In genomic region chr11:78325274-78325781, GRCh38 we compare ENCODE assay signal across 13 cellular contexts.
DNase-seq lines count a peak whose midpoint lies in the region; ATAC-seq and FAIRE-seq lines count a peak whose summit lies in the region.
"Had no signal": no experiment of that assay in that cellular context is flagged by ENCODE, and none has a peak within 500 bp of the region (broad histone marks: within the 10 kb centered on the region; RNA-seq: fewer than 3 reads in every experiment).

No MANE protein-coding gene starts in this region.

- no peaks in the 10 kb centered on the region for H3K27me3 Mint-ChIP-seq in activated T-cell treated with anti-CD3 and anti-CD28 coated beads, Interleukin-2, amount 50 U/mL, for 4 hours (ENCODE audit: low read depth)
- no peaks in the 10 kb centered on the region for H3K27me3 Mint-ChIP-seq in activated CD8-positive, alpha-beta T cell treated with anti-CD3 and anti-CD28 coated beads, Interleukin-2, amount 10 ng/mL, durations not matched to agents 7 days and 5 days (ENCODE audit: low read depth)
- no peaks in the 10 kb centered on the region for H3K27me3 Mint-ChIP-seq in stimulated activated naive CD8-positive, alpha-beta T cell treated with anti-CD3 and anti-CD28 coated beads, Interleukin-15, amount 100 ng/mL, for 72 hours
- H3K27me3 Mint-ChIP-seq: IgD-negative memory B cell had no signal

- peak overlapping the region; percentile 81 for H3K27ac Mint-ChIP-seq in activated CD8-positive, alpha-beta T cell treated with anti-CD3 and anti-CD28 coated beads, Interleukin-2, amount 10 ng/mL, durations not matched to agents 7 days and 5 days
- peak overlapping the region; percentile 12 to 58 for H3K27ac Mint-ChIP-seq in stimulated activated naive CD8-positive, alpha-beta T cell treated with anti-CD3 and anti-CD28 coated beads, Interleukin-15, amount 100 ng/mL, for 72 hours

- H3K9me3 ChIP-seq in small intestine (ENCODE audit: control insufficient read depth, low read depth), result no peaks in the 10 kb centered on the region
- H3K9me3 ChIP-seq: body of pancreas, sigmoid colon had no signal

- ATAC-seq in activated T-cell treated with anti-CD3 and anti-CD28 coated beads, Interleukin-2, amount 50 U/mL, for 4 hours, result peak; percentile 78 to 88
- ATAC-seq in HG03342 (IDR thresholded peaks at IDR 0.05; ENCODE audit: unreplicated experiment) (peak; percentile 49), HG03571 (IDR thresholded peaks at IDR 0.05; ENCODE audit: unreplicated experiment) (no peak)
- peak; percentile 95 for ATAC-seq in activated CD8-positive, alpha-beta T cell treated with anti-CD3 and anti-CD28 coated beads, Interleukin-2, amount 10 ng/mL, durations not matched to agents 7 days and 5 days
- ATAC-seq in stimulated activated naive CD8-positive, alpha-beta T cell treated with anti-CD3 and anti-CD28 coated beads, Interleukin-15, amount 100 ng/mL, for 72 hours, result peak; percentile 99
- ATAC-seq: body of pancreas had no signal

- no peaks in the 10 kb centered on the region for H3K27me3 ChIP-seq in small intestine (ENCODE audit: control insufficient read depth in 2 of 2, insufficient read depth in 2 of 2, low read length in 2 of 2)
- H3K27me3 ChIP-seq: body of pancreas, sigmoid colon had no signal

- no peak for DNase-seq in activated T-cell treated with anti-CD3 and anti-CD28 coated beads, Interleukin-2, amount 50 U/mL, for 4 hours
- no peak for DNase-seq in activated T-cell treated with anti-CD3 and anti-CD28 coated beads, Interleukin-2, amount 50 U/mL, for 1 hour
- peak; percentile 66 for DNase-seq in activated CD8-positive, alpha-beta T cell treated with anti-CD3 and anti-CD28 coated beads, Interleukin-2, amount 10 ng/mL, durations not matched to agents 7 days and 5 days
- peak; percentile 12 to 13 for DNase-seq in stimulated activated naive CD8-positive, alpha-beta T cell treated with anti-CD3 and anti-CD28 coated beads, Interleukin-15, amount 100 ng/mL, for 72 hours
- DNase-seq in small intestine (no peak), HT-29 (ENCODE audit: low spot score) (no peak)
- DNase-seq: body of pancreas, SIG-M5, sigmoid colon had no signal

- WGBS in small intestine, 3 donors, result 61 to 76% (median 67%) methylated on average over 4 of the region's 4 CpGs

- H3K4me3 Mint-ChIP-seq in activated T-cell treated with anti-CD3 and anti-CD28 coated beads, Interleukin-2, amount 50 U/mL, for 4 hours, result no peak overlapping the region
- H3K4me3 Mint-ChIP-seq in activated CD8-positive, alpha-beta T cell treated with anti-CD3 and anti-CD28 coated beads, Interleukin-2, amount 10 ng/mL, durations not matched to agents 7 days and 5 days, result peak overlapping the region; percentile 32
- peak overlapping the region; percentile 7 to 60 for H3K4me3 Mint-ChIP-seq in stimulated activated naive CD8-positive, alpha-beta T cell treated with anti-CD3 and anti-CD28 coated beads, Interleukin-15, amount 100 ng/mL, for 72 hours

- H3K4me3 ChIP-seq in small intestine (ENCODE audit: low read depth in 1 of 2, low read length in 2 of 2), result no peak overlapping the region
- H3K4me3 ChIP-seq: body of pancreas, sigmoid colon had no signal

- no peaks in the 10 kb centered on the region for H3K36me3 ChIP-seq in small intestine (ENCODE audit: control insufficient read depth in 2 of 2, insufficient read depth in 2 of 2, low read length in 2 of 2)
- H3K36me3 ChIP-seq: sigmoid colon had no signal

- CTCF ChIA-PET in activated CD8-positive, alpha-beta T cell treated with anti-CD3 and anti-CD28 coated beads, Interleukin-2, amount 10 ng/mL, durations not matched to agents 7 days and 5 days (lab: Charles Lee), result interaction anchor here (1.0 to 1.3 kb wide), 3 partner anchors 97 to 239 kb away, joined by 3 read pairs; no protein-coding TSS in a partner anchor

- FAIRE-seq in small intestine (lab: Jason Lieb, UNC), result no peak

- no peaks in the 10 kb centered on the region for H3K9me3 Mint-ChIP-seq in activated T-cell treated with anti-CD3 and anti-CD28 coated beads, Interleukin-2, amount 50 U/mL, for 4 hours
- peaks cover 19% of the 10 kb centered on the region for H3K9me3 Mint-ChIP-seq in activated CD8-positive, alpha-beta T cell treated with anti-CD3 and anti-CD28 coated beads, Interleukin-2, amount 10 ng/mL, durations not matched to agents 7 days and 5 days (ENCODE audit: insufficient read depth)
- no peaks in the 10 kb centered on the region for H3K9me3 Mint-ChIP-seq in stimulated activated naive CD8-positive, alpha-beta T cell treated with anti-CD3 and anti-CD28 coated beads, Interleukin-15, amount 100 ng/mL, for 72 hours
- H3K9me3 Mint-ChIP-seq: IgD-negative memory B cell had no signal

- H3K4me1 ChIP-seq in small intestine (ENCODE audit: control insufficient read depth in 2 of 2, insufficient read depth in 1 of 2, low read depth in 1 of 2, low read length in 1 of 2), result no peaks in the 10 kb centered on the region
- H3K4me1 ChIP-seq: body of pancreas had no signal

- POLR2A ChIA-PET in activated CD8-positive, alpha-beta T cell treated with anti-CD3 and anti-CD28 coated beads, Interleukin-2, amount 10 ng/mL, durations not matched to agents 7 days and 5 days (lab: Charles Lee), result interaction anchor here (1.0 kb wide), 1 partner anchor 33 kb away, joined by 3 read pairs; no protein-coding TSS in a partner anchor

- peaks cover 18% of the 10 kb centered on the region for H3K4me1 Mint-ChIP-seq in activated T-cell treated with anti-CD3 and anti-CD28 coated beads, Interleukin-2, amount 50 U/mL, for 4 hours (ENCODE audit: low read depth)
- peaks cover 58% of the 10 kb centered on the region for H3K4me1 Mint-ChIP-seq in activated CD8-positive, alpha-beta T cell treated with anti-CD3 and anti-CD28 coated beads, Interleukin-2, amount 10 ng/mL, durations not matched to agents 7 days and 5 days (ENCODE audit: low read depth)
- H3K4me1 Mint-ChIP-seq in stimulated activated naive CD8-positive, alpha-beta T cell treated with anti-CD3 and anti-CD28 coated beads, Interleukin-15, amount 100 ng/mL, for 72 hours, result peaks cover 36% of the 10 kb centered on the region

- H3K36me3 Mint-ChIP-seq in activated T-cell treated with anti-CD3 and anti-CD28 coated beads, Interleukin-2, amount 50 U/mL, for 4 hours (ENCODE audit: insufficient read depth), result no peaks in the 10 kb centered on the region
- H3K36me3 Mint-ChIP-seq in activated CD8-positive, alpha-beta T cell treated with anti-CD3 and anti-CD28 coated beads, Interleukin-2, amount 10 ng/mL, durations not matched to agents 7 days and 5 days (ENCODE audit: low read depth), result peaks cover 40% of the 10 kb centered on the region

- H3K27ac ChIP-seq in small intestine (ENCODE audit: low read depth in 1 of 2, low read length in 1 of 2), result no peak overlapping the region
- H3K27ac ChIP-seq: body of pancreas, epithelial cell of prostate, sigmoid colon had no signal

Comparison
In these comparisons a context has a peak if more than half of its experiments do, and no peak if none do; other contexts are left out.
1. DNase-seq: peak in activated CD8-positive, alpha-beta T cell treated with anti-CD3 and anti-CD28 coated beads, Interleukin-2, amount 10 ng/mL, durations not matched to agents 7 days and 5 days (single experiment) and stimulated activated naive CD8-positive, alpha-beta T cell treated with anti-CD3 and anti-CD28 coated beads, Interleukin-15, amount 100 ng/mL, for 72 hours (2 of 2); none in activated T-cell treated with anti-CD3 and anti-CD28 coated beads, Interleukin-2, amount 50 U/mL, for 4 hours (single experiment), activated T-cell treated with anti-CD3 and anti-CD28 coated beads, Interleukin-2, amount 50 U/mL, for 1 hour (single experiment), small intestine (single experiment) and HT-29 (single experiment).